ENCODE assay signal across 2 cellular contexts in genomic region chr3:193620650-193621049, GRCh38.
TF ChIP-seq lines count a peak whose summit lies in the region.

No MANE protein-coding gene starts in this region.

TF ChIP-seq in liver, 16 proteins besides CTCF, POLR2A, EP300 and RAD21:
- TF ChIP-seq ATF3 (IDR thresholded peaks at IDR 0.05) (no peak), REST (IDR thresholded peaks at IDR 0.05) (no peak)

TF ChIP-seq in HepG2, 621 proteins besides CTCF, POLR2A, EP300 and RAD21 (continued from another document):
- TF ChIP-seq ZNF329 (CRISPR knock-in tag; IDR thresholded peaks at IDR 0.05; ENCODE audit: low read depth) (no peak), EEA1 (CRISPR knock-in tag; IDR thresholded peaks at IDR 0.05; ENCODE audit: borderline replicate concordance) (no peak)
TF ChIP-seq in HepG2: peak in this region for 0.
